In genomic region chr11:75330279-75330678, GRCh38 we compare ENCODE assay signal across 10 cellular contexts. TPM values are rescaled to one million over a fixed set of nuclear protein-coding genes. Genes with fewer than 3 reads are reported as not detected.
DNase-seq lines count a peak whose midpoint lies in the region; ATAC-seq and TF ChIP-seq lines count a peak whose summit lies in the region.
"Had no signal": no experiment of that assay in that cellular context is flagged by ENCODE, and none has a peak within 500 bp of the region (broad histone marks: within the 10 kb centered on the region; RNA-seq: fewer than 3 reads in every experiment).

No MANE protein-coding gene starts in this region.

- H3K9me3 Mint-ChIP-seq in endothelial cell (ENCODE audit: unreplicated experiment): no peaks in the 10 kb centered on the region

- no peak for TF ChIP-seq EP300 in tibial nerve (IDR thresholded peaks at IDR 0.05)

- no peak overlapping the region for H3K27ac ChIP-seq in osteoblast (ENCODE audit: low read depth, low read length)
- H3K27ac ChIP-seq in tibial nerve: peak overlapping the region in 1 of 4 donors; percentile 27

- H3K27me3 ChIP-seq in osteoblast (ENCODE audit: insufficient read depth, low read length) (no peaks in the 10 kb centered on the region), tibial nerve (no peaks in the 10 kb centered on the region)

- H4K20me1 ChIP-seq in osteoblast (ENCODE audit: insufficient read depth, low read length): no peaks in the 10 kb centered on the region

- H2AFZ ChIP-seq in osteoblast (ENCODE audit: low read length): no peak overlapping the region

- ATAC-seq in GM18498 (IDR thresholded peaks at IDR 0.05; ENCODE audit: unreplicated experiment): no peak

- peak overlapping the region; percentile 57 for H3K27ac Mint-ChIP-seq in endothelial cell (ENCODE audit: unreplicated experiment)

- peaks cover 19% of the 10 kb centered on the region for H3K4me1 ChIP-seq in osteoblast (ENCODE audit: insufficient read depth, low read length)
- H3K4me1 ChIP-seq in tibial nerve: peaks cover 0 to 59% (median 21%) of the 10 kb centered on the region in 4 donors

- TF ChIP-seq POLR2A in tibial nerve (IDR thresholded peaks at IDR 0.05): no peak

- H3K4me3 ChIP-seq in osteoblast (ENCODE audit: insufficient read depth, low read length): no peak overlapping the region
- no peak overlapping the region for H3K4me3 ChIP-seq in tibial nerve

- H3K4me3 Mint-ChIP-seq in endothelial cell (ENCODE audit: unreplicated experiment): no peak overlapping the region

- 12% methylated on average over 1 of the region's 1 CpG for WGBS in tibial nerve, 2 donors

- H3K36me3 Mint-ChIP-seq in endothelial cell (ENCODE audit: low read depth, unreplicated experiment): peaks cover 10% of the 10 kb centered on the region

- H3K9me3 ChIP-seq in osteoblast (ENCODE audit: low read depth, low read length) (no peaks in the 10 kb centered on the region), tibial nerve (no peaks in the 10 kb centered on the region)

- peak; percentile 60 for DNase-seq in DMS79 treated with DMSO at 0.1 percent for 48 hours (lab: John Stamatoyannopoulos, UW)
- DNase-seq in DMS79 (lab: John Stamatoyannopoulos, UW): no peak
- DNase-seq in NCI-H526 treated with DMSO at 0.1 percent for 48 hours (lab: John Stamatoyannopoulos, UW): peak; percentile 91
- DNase-seq in endothelial cell (ENCODE audit: low spot score): no peak
- DNase-seq in osteoblast (ENCODE audit: insufficient read length, low spot score, missing footprints): peak; percentile 47
- DNase-seq in activated effector memory CD4-positive, alpha-beta T cell treated with Interleukin-2 at 50 U/mL for 16 hours: no peak
- no peak for DNase-seq in tibial nerve (ENCODE audit: low spot score in 2 of 2)
- DNase-seq: 8988T, SW 1271 had no signal

- peaks cover 71% of the 10 kb centered on the region for H3K4me1 Mint-ChIP-seq in endothelial cell (ENCODE audit: unreplicated experiment)

- TF ChIP-seq CTCF in endothelial cell (IDR thresholded peaks at IDR 0.05; ENCODE audit: unreplicated experiment) (no peak), osteoblast (IDR thresholded peaks at IDR 0.05; ENCODE audit: extremely low read depth, low read depth, low read length) (no peak), tibial nerve (IDR thresholded peaks at IDR 0.05) (no peak)

- no peak overlapping the region for H3K4me2 ChIP-seq in osteoblast (ENCODE audit: insufficient read depth, low read length)

- H3K36me3 ChIP-seq in osteoblast (ENCODE audit: insufficient read depth, low read length): no peaks in the 10 kb centered on the region
- no peaks in the 10 kb centered on the region for H3K36me3 ChIP-seq in tibial nerve

- H3K79me2 ChIP-seq in osteoblast (ENCODE audit: insufficient read depth, low read length): no peaks in the 10 kb centered on the region

- H3K27me3 Mint-ChIP-seq in endothelial cell (ENCODE audit: unreplicated experiment): peaks cover 10% of the 10 kb centered on the region

RNA-seq across cellular contexts. Expression of gene ARRB1, which starts 21.2 kb away (rescaled TPM):
- 197 TPM for total RNA-seq in endothelial cell (ENCODE audit: unreplicated experiment)
- total RNA-seq in osteoblast: 14.5 and 19.4 TPM in 2 replicates
- total RNA-seq in tibial nerve: 10 to 100 TPM; 38.2 to 68.1 (median 45.8) TPM

Comparison
In these comparisons a context has a peak if more than half of its experiments do, and no peak if none do; other contexts are left out.
1. DNase-seq: peak in DMS79 treated with DMSO at 0.1 percent for 48 hours (single experiment), NCI-H526 treated with DMSO at 0.1 percent for 48 hours (single experiment) and osteoblast (single experiment); none in DMS79 (single experiment), endothelial cell (single experiment), activated effector memory CD4-positive, alpha-beta T cell treated with Interleukin-2 at 50 U/mL for 16 hours (single experiment) and tibial nerve (0 of 2).